ENCODE assay signal across 8 cellular contexts in genomic region chr5:81194633-81195333, GRCh38. TPM values are rescaled to one million over a fixed set of nuclear protein-coding genes. Genes with fewer than 3 reads are reported as not detected.
A peak's percentile ranks its signal among the peaks of the same experiment; 100 is the strongest.
DNase-seq lines count a peak whose midpoint lies in the region; ATAC-seq and TF ChIP-seq lines count a peak whose summit lies in the region.

No MANE protein-coding gene starts in this region.

- peak; percentile 97 for TF ChIP-seq CTCF in cardiac fibroblast (IDR thresholded peaks at IDR 0.05; ENCODE audit: low read depth, low read length)
- peak; percentile 97 for TF ChIP-seq CTCF in kidney epithelial cell (IDR thresholded peaks at IDR 0.05; ENCODE audit: insufficient read depth, low read length, poor library complexity, severe bottlenecking)

- H3K27me3 ChIP-seq in kidney epithelial cell (ENCODE audit: control insufficient read depth, insufficient read depth, low read length): no peaks in the 10 kb centered on the region

- H3K36me3 ChIP-seq in kidney epithelial cell (ENCODE audit: control insufficient read depth, insufficient read depth, low read length): no peaks in the 10 kb centered on the region

- ATAC-seq in HG03064 (IDR thresholded peaks at IDR 0.05; ENCODE audit: low read depth, unreplicated experiment): peak; percentile 95

- H3K4me3 ChIP-seq in cardiac fibroblast (replicated peaks in 1 of 2; ENCODE audit: low read depth in 2 of 2, low read length in 2 of 2) (no peak overlapping the region), kidney epithelial cell (ENCODE audit: low read depth, low read length) (no peak overlapping the region)

- DNase-seq in NCI-H510A treated with DMSO at 0.1 percent for 48 hours (lab: John Stamatoyannopoulos, UW) (peak; percentile 48), NCI-H510A (lab: John Stamatoyannopoulos, UW) (no peak), NCI-H2227 treated with DMSO at 0.1 percent for 48 hours (lab: John Stamatoyannopoulos, UW) (peak; percentile 69), cardiac fibroblast (ENCODE audit: low read depth in 2 of 2) (peak; percentile 82 to 87), kidney epithelial cell (ENCODE audit: low read depth) (no peak)
- DNase-seq in activated CD4-positive, CD25-positive, alpha-beta regulatory T cell treated with anti-CD3 and anti-CD28 coated beads, Interleukin-2, amount 50 U/mL, for 16 hours (ENCODE audit: low read depth, low spot score): peak; percentile 61
- DNase-seq in stimulated activated CD4-positive, alpha-beta T cell treated with anti-CD3 and anti-CD28 coated beads, Interleukin-1b, Interleukin-23, amount 100 ng/mL, for 24 hours (ENCODE audit: low read depth in 4 of 4, low spot score in 1 of 4): peak; percentile 68 to 78 (median 74)

RNA-seq across cellular contexts. Expression of gene CKMT2, which starts 38.3 kb away (rescaled TPM):
- total RNA-seq in kidney epithelial cell: not detected in 2 replicates

Comparison
In these comparisons a context has a peak if more than half of its experiments do, and no peak if none do; other contexts are left out.
1. DNase-seq: peak in NCI-H510A treated with DMSO at 0.1 percent for 48 hours (single experiment), NCI-H2227 treated with DMSO at 0.1 percent for 48 hours (single experiment), activated CD4-positive, CD25-positive, alpha-beta regulatory T cell treated with anti-CD3 and anti-CD28 coated beads, Interleukin-2, amount 50 U/mL, for 16 hours (single experiment), cardiac fibroblast (2 of 2) and stimulated activated CD4-positive, alpha-beta T cell treated with anti-CD3 and anti-CD28 coated beads, Interleukin-1b, Interleukin-23, amount 100 ng/mL, for 24 hours (4 of 4); none in NCI-H510A (single experiment) and kidney epithelial cell (single experiment).